ENCODE assay signal across 23 cellular contexts in the genomic region with DNA sequence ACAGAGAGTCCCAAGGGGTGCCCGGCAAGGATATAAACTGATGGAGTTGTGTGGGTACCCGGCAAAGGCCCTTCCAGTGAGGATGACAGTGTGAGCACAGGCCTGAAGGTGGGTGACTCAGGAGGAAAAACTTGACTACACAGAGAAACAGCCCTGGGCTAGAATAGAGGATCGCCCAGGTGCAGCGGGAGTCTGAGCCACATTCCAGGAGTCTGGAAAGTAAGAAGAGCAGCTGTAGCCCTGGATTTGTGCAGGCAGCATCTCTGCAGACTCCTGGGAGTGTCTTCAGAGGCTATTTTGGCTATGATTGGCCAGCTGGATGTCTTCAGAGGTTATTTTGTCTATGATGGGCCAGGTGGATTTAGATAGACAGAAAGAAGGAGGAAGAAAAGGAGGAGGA.
"Had no signal": no experiment of that assay in that cellular context is flagged by ENCODE, and none has a peak within 500 bp of the region (broad histone marks: within the 10 kb centered on the region; RNA-seq: fewer than 3 reads in every experiment).

No MANE protein-coding gene starts in this region.

- H3K9me3 ChIP-seq: colonic mucosa, esophagus muscularis mucosa, gastrocnemius medialis, gastroesophageal sphincter, heart left ventricle, heart right ventricle had no signal

- H3K36me3 ChIP-seq: colonic mucosa, esophagus muscularis mucosa, esophagus squamous epithelium, gastrocnemius medialis, gastroesophageal sphincter, heart left ventricle, heart right ventricle had no signal

- H3K4me1 ChIP-seq: colonic mucosa, esophagus muscularis mucosa, esophagus squamous epithelium, gastrocnemius medialis, gastroesophageal sphincter, heart left ventricle, heart right ventricle had no signal

- DNase-seq: colonic mucosa; cortex of kidney; dermis blood vessel endothelial cell; dorsolateral prefrontal cortex; effector CD4-positive, alpha-beta T cell; effector CD8-positive, alpha-beta T cell; effector memory CD4-positive, alpha-beta T cell; effector memory CD8-positive, alpha-beta T cell; endodermal cell; erythroblast; esophagus squamous epithelium; foreskin fibroblast; foreskin melanocyte; gastrocnemius medialis; glutamatergic neuron; head of caudate nucleus; heart left ventricle; heart right ventricle had no signal

- ATAC-seq: effector memory CD8-positive, alpha-beta T cell; esophagus mucosa; gastrocnemius medialis; gastroesophageal sphincter; heart left ventricle; heart right ventricle had no signal

- H3K27me3 ChIP-seq: colonic mucosa, esophagus muscularis mucosa, esophagus squamous epithelium, gastrocnemius medialis, gastroesophageal sphincter, heart left ventricle had no signal

- H3K27ac ChIP-seq: colonic mucosa, coronary artery, dorsolateral prefrontal cortex, epithelial cell of prostate, esophagus muscularis mucosa, esophagus squamous epithelium, gastrocnemius medialis, gastroesophageal sphincter, heart left ventricle, heart right ventricle had no signal

- H3K4me3 ChIP-seq: colonic mucosa, coronary artery, dorsolateral prefrontal cortex, esophagus muscularis mucosa, esophagus squamous epithelium, gastrocnemius medialis, gastroesophageal sphincter, heart left ventricle, heart right ventricle had no signal
